In genomic region chr1:48530727-48531351, GRCh38 we compare ENCODE assay signal across 8 cellular contexts. TPM values are rescaled to one million over a fixed set of nuclear protein-coding genes. Genes with fewer than 3 reads are reported as not detected.
DNase-seq lines count a peak whose midpoint lies in the region; ATAC-seq and TF ChIP-seq lines count a peak whose summit lies in the region.

No MANE protein-coding gene starts in this region.

- intact Hi-C loops in activated naive CD4-positive, alpha-beta T cell treated with anti-CD3 and anti-CD28 coated beads for 36 hours (cut with micrococcal nuclease): no loop called here

- H3K27ac Mint-ChIP-seq in activated naive CD4-positive, alpha-beta T cell treated with anti-CD3 and anti-CD28 coated beads for 36 hours: no peak overlapping the region

- CTCF ChIA-PET in activated naive CD4-positive, alpha-beta T cell treated with anti-CD3 and anti-CD28 coated beads for 36 hours (lab: Charles Lee): interaction anchor here (0.6 to 1.6 kb wide), 6 partner anchors 10 to 1836 kb away, joined by 3 to 5 read pairs (median 3); no protein-coding TSS in a partner anchor

- H3K36me3 Mint-ChIP-seq in activated naive CD4-positive, alpha-beta T cell treated with anti-CD3 and anti-CD28 coated beads for 36 hours (ENCODE audit: low read depth): no peaks in the 10 kb centered on the region

- no peak overlapping the region for H3K4me3 Mint-ChIP-seq in activated naive CD4-positive, alpha-beta T cell treated with anti-CD3 and anti-CD28 coated beads for 36 hours

- H3K4me1 Mint-ChIP-seq in activated naive CD4-positive, alpha-beta T cell treated with anti-CD3 and anti-CD28 coated beads for 36 hours (ENCODE audit: low read depth): no peaks in the 10 kb centered on the region

- ATAC-seq in HG03066 (IDR thresholded peaks at IDR 0.05; ENCODE audit: low read depth, unreplicated experiment) (peak; percentile 90), HG03097 (IDR thresholded peaks at IDR 0.05; ENCODE audit: low FRiP score, unreplicated experiment) (no peak)

- in situ Hi-C loops in GM13976 (cut with MboI; ENCODE audit: low sequenced_read_pairs, unreplicated experiment): no loop called here

- TF ChIP-seq CTCF in AG09319 (IDR thresholded peaks at IDR 0.05; ENCODE audit: low read depth, low read length) (peak; percentile 47), GM13976 (IDR thresholded peaks at IDR 0.05; ENCODE audit: borderline replicate concordance, control extremely low read depth, extremely low read depth, insufficient read depth, missing control alignments) (peak; percentile 52)

- no peak for DNase-seq in AG09319 (ENCODE audit: extremely low read depth, low read depth)
- DNase-seq in GM13976 (ENCODE audit: low spot score): peak; percentile 59
- peak; percentile 81 for DNase-seq in NCI-H2196 (lab: John Stamatoyannopoulos, UW; ENCODE audit: unreplicated experiment)
- DNase-seq in activated naive CD4-positive, alpha-beta T cell treated with anti-CD3 and anti-CD28 coated beads for 36 hours: peak; percentile 69
- peak; percentile 94 for DNase-seq in iPS-NIHi11 (ENCODE audit: low spot score)
- peak; percentile 10 for DNase-seq in stimulated activated CD4-positive, alpha-beta T cell treated with anti-CD3 and anti-CD28 coated beads, Interleukin-4, amount 100 ng/mL, for 24 hours

- H3K27me3 Mint-ChIP-seq in activated naive CD4-positive, alpha-beta T cell treated with anti-CD3 and anti-CD28 coated beads for 36 hours (ENCODE audit: low read depth): peaks cover 28% of the 10 kb centered on the region

- H3K9me3 Mint-ChIP-seq in activated naive CD4-positive, alpha-beta T cell treated with anti-CD3 and anti-CD28 coated beads for 36 hours: no peaks in the 10 kb centered on the region

RNA-seq across cellular contexts. Expression of gene SPATA6, which starts 58.8 kb away (rescaled TPM):
- total RNA-seq in activated naive CD4-positive, alpha-beta T cell treated with anti-CD3 and anti-CD28 coated beads for 36 hours: 1 to 10 TPM; 1.6 to 1.8 TPM
